22 cellular contexts compared by ENCODE assay signal in genomic region chr20:4602297-4602631, GRCh38.
A peak's percentile ranks its signal among the peaks of the same experiment; 100 is the strongest.
DNase-seq lines count a peak whose midpoint lies in the region; ATAC-seq and TF ChIP-seq lines count a peak whose summit lies in the region.
"Had no signal": no experiment of that assay in that cellular context is flagged by ENCODE, and none has a peak within 500 bp of the region (broad histone marks: within the 10 kb centered on the region; RNA-seq: fewer than 3 reads in every experiment).

No MANE protein-coding gene starts in this region.

- H3K79me2 ChIP-seq in SK-N-SH (ENCODE audit: insufficient read depth): no peaks in the 10 kb centered on the region

- H3K9me3 ChIP-seq in left ventricle myocardium inferior (replicated peaks): no peaks in the 10 kb centered on the region
- no peaks in the 10 kb centered on the region for H3K9me3 ChIP-seq in SK-N-SH
- no peaks in the 10 kb centered on the region for H3K9me3 ChIP-seq in stomach
- H3K9me3 ChIP-seq: A549, ascending aorta, prostate gland, upper lobe of right lung had no signal

- WGBS in SK-N-SH (ENCODE audit: low lambda C conversion rate): 21% methylated on average over 4 of the region's 4 CpGs
- WGBS in stomach, 5 donors: 49 to 86% (median 73%) methylated on average over 4 of the region's 4 CpGs

- no peak for DNase-seq in left ventricle myocardium inferior
- DNase-seq in Right ventricle myocardium superior: no peak
- DNase-seq in SK-N-SH: no peak
- DNase-seq in left ventricle myocardium superior: no peak
- DNase-seq in activated effector memory CD4-positive, alpha-beta T cell treated with anti-CD3 and anti-CD28 coated beads, Interleukin-2, amount 50 U/mL, for 16 hours: no peak
- no peak for DNase-seq in DMS79 (lab: John Stamatoyannopoulos, UW)
- no peak for DNase-seq in posterior cingulate gyrus
- no peak for DNase-seq in stomach
- DNase-seq: activated CD4-positive, alpha-beta T cell treated with anti-CD3 and anti-CD28 coated beads for 1 hour; activated CD8-positive, alpha-beta memory T cell treated with anti-CD3 and anti-CD28 coated beads for 24 hours; activated T-cell treated with anti-CD3 and anti-CD28 coated beads, Interleukin-2, amount 50 U/mL, for 72 hours; effector CD4-positive, alpha-beta T cell; erythroblast; NCI-H2107; NCI-H510A treated with DMSO at 0.1 percent for 48 hours; stimulated activated CD4-positive, alpha-beta T cell treated with anti-CD3 and anti-CD28 coated beads, Interleukin-4, amount 100 ng/mL, for 1 hour; upper lobe of right lung had no signal

- no peak for TF ChIP-seq CTCF in left ventricle myocardium inferior (IDR thresholded peaks at IDR 0.05; ENCODE audit: borderline replicate concordance)
- peak; percentile 16; the same call in 1 of the 2 replicates for TF ChIP-seq CTCF in SK-N-SH (IDR thresholded peaks at IDR 0.05)
- TF ChIP-seq CTCF in stomach (IDR thresholded peaks at IDR 0.05): no peak

- intact Hi-C loops in left ventricle myocardium inferior (cut with micrococcal nuclease): no loop called here
- intact Hi-C loops in Right ventricle myocardium superior (cut with DNase I): no loop called here
- intact Hi-C loops in left ventricle myocardium superior (cut with micrococcal nuclease): no loop called here
- intact Hi-C loops in posterior cingulate gyrus (cut with DNase I): no loop called here
- intact Hi-C loops in stomach (cut with DNase I; ENCODE audit: low total_unique reads): loop anchor here (10.0 kb wide), 1 partner anchor 353 kb away; no protein-coding TSS in a partner anchor

- TF ChIP-seq EP300 in SK-N-SH (IDR thresholded peaks at IDR 0.05; ENCODE audit: borderline replicate concordance in 1 of 2, low read depth in 1 of 2, low read length in 1 of 2): no peak
- no peak for TF ChIP-seq EP300 in stomach (IDR thresholded peaks at IDR 0.05)

- peak overlapping the region; percentile 45 for H3K4me2 ChIP-seq in SK-N-SH
- H3K4me2 ChIP-seq: A549; BLaER1 treated with 17β-estradiol and CSF1 and Interleukin-3, amounts not matched to agents 10 nM and 100 nM had no signal

- POLR2A ChIA-PET in SK-N-SH (lab: Yijun Ruan, JAX): no interaction called here

- no peaks in the 10 kb centered on the region for H4K20me1 ChIP-seq in SK-N-SH (ENCODE audit: insufficient read depth)
- H4K20me1 ChIP-seq: BLaER1 treated with 17β-estradiol and CSF1 and Interleukin-3, amounts not matched to agents 10 nM and 100 nM had no signal

- CTCF ChIA-PET in SK-N-SH (lab: Yijun Ruan, JAX): interaction anchor here (1.1 to 3.1 kb wide), 3 partner anchors 10 to 120 kb away, joined by 3 to 13 read pairs (median 12); no protein-coding TSS in a partner anchor

- H3K4me1 ChIP-seq in left ventricle myocardium inferior (peaks cover 29% of the 10 kb centered on the region), SK-N-SH (ENCODE audit: control insufficient read depth in 1 of 2, insufficient read depth in 2 of 2, low read depth in 1 of 2, low read length in 1 of 2) (peaks cover 0 to 25% of the 10 kb centered on the region in 2 experiments; a peak in 3 of 4 replicates), stomach (peaks cover 3 to 38% (median 13%) of the 10 kb centered on the region in 4 donors)
- H3K4me1 ChIP-seq: prostate gland had no signal

- no peak overlapping the region for H2AFZ ChIP-seq in SK-N-SH (ENCODE audit: low read depth)

- no peak for TF ChIP-seq RAD21 in SK-N-SH (IDR thresholded peaks at IDR 0.05; ENCODE audit: low read length)

- no peaks in the 10 kb centered on the region for H3K9me2 ChIP-seq in SK-N-SH

- peaks cover 7% of the 10 kb centered on the region for H3K27me3 ChIP-seq in left ventricle myocardium inferior (ENCODE audit: low read depth)
- H3K27me3 ChIP-seq in SK-N-SH (ENCODE audit: insufficient read depth): no peaks in the 10 kb centered on the region
- H3K27me3 ChIP-seq in stomach: peaks cover 0 to 22% (median 4%) of the 10 kb centered on the region in 3 donors
- H3K27me3 ChIP-seq: ascending aorta; BLaER1 treated with 17β-estradiol and CSF1 and Interleukin-3, amounts not matched to agents 10 nM and 100 nM had no signal

- no peak overlapping the region for H3K9ac ChIP-seq in SK-N-SH

- TF ChIP-seq POLR2A in stomach (IDR thresholded peaks at IDR 0.05): no peak

- H3K27ac ChIP-seq in left ventricle myocardium inferior (replicated peaks) (peak overlapping the region; percentile 70), SK-N-SH (ENCODE audit: low read depth in 2 of 2, low read length in 1 of 2) (peak overlapping the region in 1 of 2 experiments; percentile 41; a peak in 1 of 4 replicates), stomach (peak overlapping the region in 2 of 5 donors; percentile 8 to 74)
- H3K27ac ChIP-seq: ascending aorta; BLaER1 treated with 17β-estradiol and CSF1 and Interleukin-3, amounts not matched to agents 10 nM and 100 nM; prostate gland; upper lobe of right lung had no signal

- H3K4me3 ChIP-seq in left ventricle myocardium inferior (no peak overlapping the region), SK-N-SH (ENCODE audit: low read depth in 2 of 2, low read length in 1 of 2) (no peak overlapping the region), stomach (no peak overlapping the region)
- H3K4me3 ChIP-seq: A549; ascending aorta; BLaER1 treated with 17β-estradiol and CSF1 and Interleukin-3, amounts not matched to agents 10 nM and 100 nM; prostate gland; upper lobe of right lung had no signal

- no peak for ATAC-seq in Right ventricle myocardium superior (ENCODE audit: poor library complexity)
- ATAC-seq in left ventricle myocardium superior: peak; percentile 7
- ATAC-seq: activated naive CD4-positive, alpha-beta T cell treated with anti-CD3 and anti-CD28 coated beads, Interleukin-2, amount 50 U/mL, for 72 hours; activated T-cell treated with anti-CD3 and anti-CD28 coated beads, Interleukin-2, amount 50 U/mL, for 72 hours had no signal

- H3F3A ChIP-seq in SK-N-SH (replicated peaks; ENCODE audit: insufficient read depth): peaks cover 11% of the 10 kb centered on the region

- H3K36me3 ChIP-seq in left ventricle myocardium inferior (no peaks in the 10 kb centered on the region), SK-N-SH (replicated peaks in 1 of 2; ENCODE audit: control insufficient read depth in 1 of 2, insufficient read depth in 2 of 2, low read length in 1 of 2) (no peaks in the 10 kb centered on the region), stomach (no peaks in the 10 kb centered on the region)
- H3K36me3 ChIP-seq: ascending aorta; BLaER1 treated with 17β-estradiol and CSF1 and Interleukin-3, amounts not matched to agents 10 nM and 100 nM; prostate gland; upper lobe of right lung had no signal

TF ChIP-seq in SK-N-SH, 30 proteins besides CTCF, POLR2A, EP300 and RAD21:
- TF ChIP-seq CHD2 (IDR thresholded peaks at IDR 0.05; ENCODE audit: low read length, partially characterized antibody) (no peak), MAX (IDR thresholded peaks at IDR 0.05; ENCODE audit: low read depth) (0 out of 2 replicates have a peak, but pooled peaks have one; percentile 17), TAF1 (IDR thresholded peaks at IDR 0.05; ENCODE audit: borderline replicate concordance, low read depth, low read length) (no peak), MXI1 (IDR thresholded peaks at IDR 0.05; ENCODE audit: low read depth, low read length) (no peak), NFIC (IDR thresholded peaks at IDR 0.05; ENCODE audit: borderline replicate concordance) (0 out of 2 replicates have a peak, but pooled peaks have one; percentile 9), TCF12 (IDR thresholded peaks at IDR 0.05) (peak; percentile 67)
